ENCODE assay signal across 9 cellular contexts in the genomic region with DNA sequence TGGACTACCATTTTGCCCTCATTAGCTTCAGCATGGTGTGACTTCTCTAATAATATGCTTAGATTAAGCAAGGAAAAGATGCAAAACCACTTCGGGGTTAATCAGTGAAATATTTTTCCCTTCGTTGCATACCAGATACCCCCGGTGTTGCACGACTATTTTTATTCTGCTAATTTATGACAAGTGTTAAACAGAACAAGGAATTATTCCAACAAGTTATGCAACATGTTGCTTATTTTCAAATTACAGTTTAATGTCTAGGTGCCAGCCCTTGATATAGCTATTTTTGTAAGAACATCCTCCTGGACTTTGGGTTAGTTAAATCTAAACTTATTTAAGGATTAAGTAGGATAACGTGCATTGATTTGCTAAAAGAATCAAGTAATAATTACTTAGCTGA.
"Had no signal": no experiment of that assay in that cellular context is flagged by ENCODE, and none has a peak within 500 bp of the region (broad histone marks: within the 10 kb centered on the region; RNA-seq: fewer than 3 reads in every experiment).

No MANE protein-coding gene starts in this region.

- DNase-seq: H9, HCEC 1CT, HFFc6, KG1 had no signal

- FAIRE-seq: H1, H54, HepG2 had no signal

- H3K4me2 ChIP-seq: GM23338 had no signal

- H3K4me3 ChIP-seq: GM23338 had no signal

- ATAC-seq: GM23338, HepG2 had no signal

- H2AFZ ChIP-seq: GM23338 had no signal

- H3K27ac ChIP-seq: HL-60 had no signal
